ENCODE assay signal across 24 cellular contexts in the genomic region with DNA sequence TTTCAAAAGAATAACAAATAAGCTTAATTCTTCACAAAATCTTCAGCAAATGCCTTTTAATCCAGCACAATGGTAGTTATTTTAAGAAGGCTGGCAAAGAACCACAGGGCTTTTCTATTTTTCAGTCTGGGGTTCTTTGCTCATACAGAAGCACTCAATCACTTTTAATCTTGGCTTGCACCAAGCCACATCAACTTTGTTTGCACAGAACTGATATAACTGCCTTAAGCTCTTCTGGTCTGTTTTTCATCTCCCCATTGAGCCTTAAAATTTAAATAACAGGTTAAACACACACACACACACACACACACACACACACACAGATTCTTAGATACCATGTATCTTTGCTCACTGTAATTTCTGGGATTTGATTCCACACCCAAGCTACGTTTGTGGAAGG.
"Had no signal": no experiment of that assay in that cellular context is flagged by ENCODE, and none has a peak within 500 bp of the region (broad histone marks: within the 10 kb centered on the region; RNA-seq: fewer than 3 reads in every experiment).

No MANE protein-coding gene starts in this region.

- H3K27me3 Mint-ChIP-seq: IgD-negative memory B cell had no signal

- H3K36me3 Mint-ChIP-seq: IgD-negative memory B cell had no signal

- H3K4me3 Mint-ChIP-seq: IgD-negative memory B cell had no signal

- H3K4me3 ChIP-seq: SJSA1, SK-N-MC had no signal

- H3K9me3 ChIP-seq: SJSA1 had no signal

- H3K9me3 Mint-ChIP-seq: IgD-negative memory B cell had no signal

- H3K27ac Mint-ChIP-seq: IgD-negative memory B cell had no signal

- FAIRE-seq: HTR-8/SVneo, RCC 7860 had no signal

- H3K27ac ChIP-seq: HL-60, SJSA1, SK-N-MC had no signal

- H3K4me1 Mint-ChIP-seq: IgD-negative memory B cell had no signal

- DNase-seq: Karpas-422, KBM-7, MM.1S, NCI-H1092 treated with DMSO at 0.1 percent for 48 hours, NCI-H1436, NCI-H187, NCI-H2029, NCI-H2081 treated with DMSO at 0.1 percent for 48 hours, NCI-H2171, NCI-H226, NCI-H446, NCI-H510A, NCI-H524 treated with DMSO at 0.1 percent for 48 hours, NCI-H69, NCI-H774, Right ventricle myocardium superior, RPMI8226, SIG-M5 had no signal

- H3K36me3 ChIP-seq: SJSA1 had no signal

- H3K4me1 ChIP-seq: SJSA1 had no signal
